ENCODE assay signal across 8 cellular contexts in genomic region chr1:33430751-33431593, GRCh38.
DNase-seq lines count a peak whose midpoint lies in the region; ATAC-seq and TF ChIP-seq lines count a peak whose summit lies in the region.

PHC2 (minus strand) TSS chr1:33431095; CDS start chr1:33375539, 55,556 bp downstream.

- ATAC-seq in GM19023 (IDR thresholded peaks at IDR 0.05; ENCODE audit: unreplicated experiment) = peak; percentile 95
- ATAC-seq in HG03342 (IDR thresholded peaks at IDR 0.05; ENCODE audit: unreplicated experiment) = peak; percentile 94

- no peak for DNase-seq in AG04449 (ENCODE audit: low read depth, low spot score)
- peak; percentile 84 for DNase-seq in NCI-H446 treated with DMSO at 0.1 percent for 48 hours (lab: John Stamatoyannopoulos, UW)
- DNase-seq in activated CD4-positive, alpha-beta T cell treated with anti-CD3 and anti-CD28 coated beads for 24 hours (ENCODE audit: low read depth in 2 of 2) = peak; percentile 79 to 89
- peak; percentile 90 to 96 for DNase-seq in cerebellar nuclear complex (lab: John Stamatoyannopoulos, UW)
- peak; percentile 99 for DNase-seq in islet precursor cell
- peak; percentile 84 to 93 for DNase-seq in stimulated activated CD4-positive, alpha-beta T cell treated with anti-CD3 and anti-CD28 coated beads, Interleukin-12 subunit alpha, Interleukin-12 subunit beta, amount 100 ng/mL, for 24 hours (ENCODE audit: low read depth in 2 of 2)

- POLR2A ChIA-PET in AG04449 (lab: Yijun Ruan, JAX) = no interaction called here

- CTCF ChIA-PET in AG04449 (lab: Yijun Ruan, JAX) = interaction anchor here (0.9 to 2.8 kb wide), 5 partner anchors 10 to 135 kb away, joined by 3 to 14 read pairs (median 3); no protein-coding TSS in a partner anchor

- H3K4me3 ChIP-seq in AG04449 (ENCODE audit: low read depth, low read length) = peak within 1 kb of the TSS; percentile 73

- TF ChIP-seq CTCF in AG04449 (IDR thresholded peaks at IDR 0.05; ENCODE audit: insufficient read depth, low read length, missing control alignments) = peak; percentile 43
